Comparison of ENCODE assay signal across 8 cellular contexts in genomic region chr4:104490770-104491395, GRCh38. TPM values are rescaled to one million over a fixed set of nuclear protein-coding genes. Genes with fewer than 3 reads are reported as not detected.
A peak's percentile ranks its signal among the peaks of the same experiment; 100 is the strongest.
DNase-seq lines count a peak whose midpoint lies in the region; ATAC-seq and TF ChIP-seq lines count a peak whose summit lies in the region.

No MANE protein-coding gene starts in this region.

- peaks cover 23% of the 10 kb centered on the region for H3K4me1 Mint-ChIP-seq in activated T-helper 1 cell treated with anti-CD3 and anti-CD28 coated beads, Interleukin-12 subunit alpha, Interleukin-12 subunit beta, Interleukin-2, Interleukin-4 antibody, amounts not matched to agents 30 ng/mL and 10 ng/mL and 1 ng/mL, durations not matched to agents 14 hours and 24 hours and 36 hours (ENCODE audit: low read depth)
- H3K4me1 Mint-ChIP-seq in natural killer cell = peaks cover 41 to 48% of the 10 kb centered on the region in 2 donors

- H3K9ac ChIP-seq in HUES64 (ENCODE audit: low read depth, low read length) = peak overlapping the region; percentile 48

- intact Hi-C loops in PC-9 (cut with micrococcal nuclease; ENCODE audit: unreplicated experiment) = no loop called here
- intact Hi-C loops in activated T-helper 1 cell treated with anti-CD3 and anti-CD28 coated beads, Interleukin-12 subunit alpha, Interleukin-12 subunit beta, Interleukin-2, Interleukin-4 antibody, amounts not matched to agents 30 ng/mL and 10 ng/mL and 1 ng/mL, durations not matched to agents 14 hours and 24 hours and 36 hours (cut with micrococcal nuclease) = no loop called here
- intact Hi-C loops in natural killer cell (cut with micrococcal nuclease) = loop anchor here (5.0 kb wide), 1 partner anchor 981 kb away; the partner anchor contains the start of gene PPA2
- intact Hi-C loops in transverse colon (cut with DNase I; ENCODE audit: low total_unique reads) = no loop called here

- POLR2A ChIA-PET in PC-9 (lab: Charles Lee; ENCODE audit: unreplicated experiment) = interaction anchor here (0.6 to 0.7 kb wide), 2 partner anchors 983 to 1094 kb away, joined by 4 read pairs; no protein-coding TSS in a partner anchor

- H3K36me3 ChIP-seq in HUES64 (ENCODE audit: insufficient read depth, low read length) (no peaks in the 10 kb centered on the region), PC-9 (ENCODE audit: low read depth) (no peaks in the 10 kb centered on the region), transverse colon (no peaks in the 10 kb centered on the region)

- WGBS in HUES64 = 2% methylated on average over 32 of the region's 40 CpGs
- 0% methylated on average over 2 to 22 of the region's 40 CpGs for WGBS in transverse colon (ENCODE audit: low coverage in 1 of 2), 2 donors

- H3K27me3 ChIP-seq in HUES64 (ENCODE audit: insufficient read depth, low read length) = peaks cover 13% of the 10 kb centered on the region
- no peaks in the 10 kb centered on the region for H3K27me3 ChIP-seq in PC-9 (ENCODE audit: insufficient read depth, low read depth)
- peaks cover 3% of the 10 kb centered on the region for H3K27me3 ChIP-seq in transverse colon

- H4K20me1 ChIP-seq in PC-9 (ENCODE audit: insufficient read depth) = no peaks in the 10 kb centered on the region

- in situ Hi-C loops in transverse colon (cut with MboI; ENCODE audit: low pct_ligation_motif_present in 1 of 4, low pct_unique_long_range_greater_than_20kb in 1 of 4, low sequenced_read_pairs in 3 of 4) = no loop called here

- no peaks in the 10 kb centered on the region for H3K79me2 ChIP-seq in PC-9 (ENCODE audit: low read depth)

- peaks cover 64% of the 10 kb centered on the region for H3K27me3 Mint-ChIP-seq in activated T-helper 1 cell treated with anti-CD3 and anti-CD28 coated beads, Interleukin-12 subunit alpha, Interleukin-12 subunit beta, Interleukin-2, Interleukin-4 antibody, amounts not matched to agents 30 ng/mL and 10 ng/mL and 1 ng/mL, durations not matched to agents 14 hours and 24 hours and 36 hours (ENCODE audit: insufficient read depth)
- H3K27me3 Mint-ChIP-seq in natural killer cell (ENCODE audit: low read depth in 2 of 2) = peaks cover 28 to 41% of the 10 kb centered on the region in 2 donors

- peak; percentile 28 for ATAC-seq in GM21526 (IDR thresholded peaks at IDR 0.05; ENCODE audit: low FRiP score, unreplicated experiment)
- ATAC-seq in natural killer cell = peak in 2 of 3 donors; percentile 63 to 70

- CTCF ChIA-PET in PC-9 (lab: Charles Lee) = interaction anchor here (0.7 kb wide), 1 partner anchor 94 kb away, joined by 7 read pairs; no protein-coding TSS in a partner anchor

- H3F3A ChIP-seq in PC-9 (ENCODE audit: insufficient read depth, low read depth) = 0 out of 2 replicates have a peak, but pooled peaks cover 3% of the 10 kb centered on the region

- 0 out of 2 replicates have a peak overlapping the region, but pooled peaks have one; percentile 71 for H2AFZ ChIP-seq in PC-9

- H3K36me3 Mint-ChIP-seq in activated T-helper 1 cell treated with anti-CD3 and anti-CD28 coated beads, Interleukin-12 subunit alpha, Interleukin-12 subunit beta, Interleukin-2, Interleukin-4 antibody, amounts not matched to agents 30 ng/mL and 10 ng/mL and 1 ng/mL, durations not matched to agents 14 hours and 24 hours and 36 hours (ENCODE audit: low read depth) = peaks cover 4% of the 10 kb centered on the region
- H3K36me3 Mint-ChIP-seq in natural killer cell = no peaks in the 10 kb centered on the region

- peak overlapping the region; percentile 80 for H3K4me2 ChIP-seq in PC-9

- no peaks in the 10 kb centered on the region for H3K9me2 ChIP-seq in PC-9 (ENCODE audit: insufficient read depth)

- peak overlapping the region; percentile 73 for H3K4me3 Mint-ChIP-seq in activated T-helper 1 cell treated with anti-CD3 and anti-CD28 coated beads, Interleukin-12 subunit alpha, Interleukin-12 subunit beta, Interleukin-2, Interleukin-4 antibody, amounts not matched to agents 30 ng/mL and 10 ng/mL and 1 ng/mL, durations not matched to agents 14 hours and 24 hours and 36 hours
- peak overlapping the region; percentile 90 for H3K4me3 Mint-ChIP-seq in natural killer cell

- H3K9me3 Mint-ChIP-seq in activated T-helper 1 cell treated with anti-CD3 and anti-CD28 coated beads, Interleukin-12 subunit alpha, Interleukin-12 subunit beta, Interleukin-2, Interleukin-4 antibody, amounts not matched to agents 30 ng/mL and 10 ng/mL and 1 ng/mL, durations not matched to agents 14 hours and 24 hours and 36 hours = no peaks in the 10 kb centered on the region
- H3K9me3 Mint-ChIP-seq in natural killer cell = no peaks in the 10 kb centered on the region

- no TSS peak for BruUV-seq in PC-9 (replicated peaks; lab: Mats Ljungman, UMichigan)

- peak overlapping the region; percentile 63 for H3K27ac Mint-ChIP-seq in activated T-helper 1 cell treated with anti-CD3 and anti-CD28 coated beads, Interleukin-12 subunit alpha, Interleukin-12 subunit beta, Interleukin-2, Interleukin-4 antibody, amounts not matched to agents 30 ng/mL and 10 ng/mL and 1 ng/mL, durations not matched to agents 14 hours and 24 hours and 36 hours
- peak overlapping the region in 1 of 2 donors; percentile 78 for H3K27ac Mint-ChIP-seq in natural killer cell

- TF ChIP-seq CTCF in PC-9 (conservative IDR thresholded peaks at IDR 0.05) = no peak
- no peak for TF ChIP-seq CTCF in fibroblast of villous mesenchyme (IDR thresholded peaks at IDR 0.05; ENCODE audit: insufficient read depth, low read depth, low read length)
- TF ChIP-seq CTCF in natural killer cell (IDR thresholded peaks at IDR 0.05) = no peak
- TF ChIP-seq CTCF in transverse colon (IDR thresholded peaks at IDR 0.05) = no peak

- H3K27ac ChIP-seq in HUES64 (ENCODE audit: low read depth, low read length) = peak overlapping the region; percentile 68; the same call in 1 of the 2 replicates
- H3K27ac ChIP-seq in PC-9 = no peak overlapping the region
- peak overlapping the region; percentile 83 to 89 (median 86) for H3K27ac ChIP-seq in transverse colon

- H3K4me1 ChIP-seq in HUES64 (ENCODE audit: insufficient read depth, low read length) (peaks cover 65% of the 10 kb centered on the region), PC-9 (replicated peaks; ENCODE audit: insufficient read depth) (no peaks in the 10 kb centered on the region), transverse colon (peaks cover 5 to 41% (median 12%) of the 10 kb centered on the region in 4 donors)

- H3K4me3 ChIP-seq in HUES64 (ENCODE audit: low read length) = peak overlapping the region; percentile 72
- H3K4me3 ChIP-seq in PC-9 = peak overlapping the region; percentile 63
- H3K4me3 ChIP-seq in fibroblast of villous mesenchyme (ENCODE audit: low read depth, low read length) = peak overlapping the region; percentile 58
- H3K4me3 ChIP-seq in transverse colon = peak overlapping the region; percentile 41 to 72 (median 62)

- DNase-seq in D341Med (ENCODE audit: low spot score) = peak; percentile 76
- DNase-seq in PC-9 = peak in 1 of 2 experiments; percentile 53
- no peak for DNase-seq in activated T-helper 1 cell treated with anti-CD3 and anti-CD28 coated beads, Interleukin-12 subunit alpha, Interleukin-12 subunit beta, Interleukin-2, Interleukin-4 antibody, amounts not matched to agents 30 ng/mL and 10 ng/mL and 1 ng/mL, durations not matched to agents 14 hours and 24 hours and 36 hours (ENCODE audit: low spot score)
- DNase-seq in fibroblast of villous mesenchyme (ENCODE audit: low read depth) = peak; percentile 29
- peak; percentile 45 for DNase-seq in natural killer cell
- DNase-seq in transverse colon = peak; percentile 74

- no peak for TF ChIP-seq POLR2A in transverse colon (IDR thresholded peaks at IDR 0.05)

- no peak for TF ChIP-seq EP300 in transverse colon (IDR thresholded peaks at IDR 0.05; ENCODE audit: low read depth)

- H3K9me3 ChIP-seq in HUES64 (ENCODE audit: insufficient read depth, low read depth, low read length) (no peaks in the 10 kb centered on the region), PC-9 (ENCODE audit: insufficient read depth, low read depth) (no peaks in the 10 kb centered on the region), transverse colon (no peaks in the 10 kb centered on the region)

RNA-seq across cellular contexts. Expression of gene CXXC4, which starts 3.8 kb away (rescaled TPM):
- polyA plus RNA-seq in HUES64 (2013, experiment 1 of 2) = 4.1 TPM
- polyA plus RNA-seq in HUES64 (2013, experiment 2 of 2) = 6.1 TPM
- total RNA-seq in PC-9 (2021) = 0.76 and 0.80 TPM in 2 replicates
- total RNA-seq in activated T-helper 1 cell treated with anti-CD3 and anti-CD28 coated beads, Interleukin-12 subunit alpha, Interleukin-12 subunit beta, Interleukin-2, Interleukin-4 antibody, amounts not matched to agents 30 ng/mL and 10 ng/mL and 1 ng/mL, durations not matched to agents 14 hours and 24 hours and 36 hours = not detected in 2 replicates
- 0.32 and 0.43 TPM in 2 replicates for total RNA-seq in fibroblast of villous mesenchyme
- total RNA-seq in natural killer cell = 1 to 10 TPM in 1 of 3 donors, under 1 TPM in 2; 0.77 to 2.1 (median 0.82) TPM
- 1 to 10 TPM in 1 of 4 donors, under 1 TPM in 1, not detected in 2; 0.96 to 1.7 TPM for total RNA-seq in transverse colon
